In genomic region chr1:42145190-42145716, GRCh38 we compare ENCODE assay signal across 17 cellular contexts. TPM values are rescaled to one million over a fixed set of nuclear protein-coding genes. Genes with fewer than 3 reads are reported as not detected.
DNase-seq lines count a peak whose midpoint lies in the region; ATAC-seq and TF ChIP-seq lines count a peak whose summit lies in the region.
"Had no signal": no experiment of that assay in that cellular context is flagged by ENCODE, and none has a peak within 500 bp of the region (broad histone marks: within the 10 kb centered on the region; RNA-seq: fewer than 3 reads in every experiment).

No MANE protein-coding gene starts in this region.

- TF ChIP-seq CTCF in stomach (IDR thresholded peaks at IDR 0.05), result no peak

- H3K4me1 Mint-ChIP-seq in T-cell, result peaks cover 6 to 8% (median 6%) of the 10 kb centered on the region in 3 donors
- H3K4me1 Mint-ChIP-seq in activated CD8-positive, alpha-beta T cell treated with anti-CD3 and anti-CD28 coated beads, Interleukin-2, amount 10 ng/mL, durations not matched to agents 7 days and 5 days (ENCODE audit: low read depth), result peaks cover 6% of the 10 kb centered on the region

- H3K27ac Mint-ChIP-seq in T-cell, result no peak overlapping the region
- H3K27ac Mint-ChIP-seq in activated CD8-positive, alpha-beta T cell treated with anti-CD3 and anti-CD28 coated beads, Interleukin-2, amount 10 ng/mL, durations not matched to agents 7 days and 5 days, result no peak overlapping the region

- H3K9me3 Mint-ChIP-seq in T-cell, result no peaks in the 10 kb centered on the region
- no peaks in the 10 kb centered on the region for H3K9me3 Mint-ChIP-seq in activated CD8-positive, alpha-beta T cell treated with anti-CD3 and anti-CD28 coated beads, Interleukin-2, amount 10 ng/mL, durations not matched to agents 7 days and 5 days (ENCODE audit: insufficient read depth)

- H3K4me1 ChIP-seq in stomach, result peaks cover 0 to 5% (median 0%) of the 10 kb centered on the region in 4 donors
- H3K4me1 ChIP-seq: A549, Peyer's patch had no signal

- POLR2A ChIA-PET in T-cell (lab: Charles Lee), result no interaction called here
- POLR2A ChIA-PET in activated CD8-positive, alpha-beta T cell treated with anti-CD3 and anti-CD28 coated beads, Interleukin-2, amount 10 ng/mL, durations not matched to agents 7 days and 5 days (lab: Charles Lee), result no interaction called here

- H3K9me3 ChIP-seq in stomach, result no peaks in the 10 kb centered on the region
- H3K9me3 ChIP-seq: A549, Peyer's patch had no signal

- TF ChIP-seq EP300 in stomach (IDR thresholded peaks at IDR 0.05), result no peak

- no peak for TF ChIP-seq POLR2A in stomach (IDR thresholded peaks at IDR 0.05)

- peaks cover 0 to 77% (median 23%) of the 10 kb centered on the region in 3 donors for H3K27me3 ChIP-seq in stomach
- H3K27me3 ChIP-seq: Peyer's patch had no signal

- no peaks in the 10 kb centered on the region for H3K36me3 Mint-ChIP-seq in T-cell
- no peaks in the 10 kb centered on the region for H3K36me3 Mint-ChIP-seq in activated CD8-positive, alpha-beta T cell treated with anti-CD3 and anti-CD28 coated beads, Interleukin-2, amount 10 ng/mL, durations not matched to agents 7 days and 5 days (ENCODE audit: low read depth)

- no peak overlapping the region for H3K4me3 ChIP-seq in stomach
- H3K4me3 ChIP-seq: A549, GM12878, K562, Peyer's patch had no signal

- H3K27me3 Mint-ChIP-seq in T-cell, result peaks cover 9 to 29% of the 10 kb centered on the region in 2 donors
- peaks cover under 1% of the 10 kb centered on the region for H3K27me3 Mint-ChIP-seq in activated CD8-positive, alpha-beta T cell treated with anti-CD3 and anti-CD28 coated beads, Interleukin-2, amount 10 ng/mL, durations not matched to agents 7 days and 5 days (ENCODE audit: low read depth)

- peak; percentile 51 for DNase-seq in GDM1 (lab: John Stamatoyannopoulos, UW)
- peak; percentile 62 for DNase-seq in MV-4-11 (lab: John Stamatoyannopoulos, UW)
- peak; percentile 37 for DNase-seq in ecto neural progenitor cell (ENCODE audit: low spot score)
- DNase-seq in stomach, result peak; percentile 23
- DNase-seq in T-cell, result no peak
- no peak for DNase-seq in activated CD8-positive, alpha-beta T cell treated with anti-CD3 and anti-CD28 coated beads, Interleukin-2, amount 10 ng/mL, durations not matched to agents 7 days and 5 days
- DNase-seq: DMS53, GOT3, NCI-H1930, NCI-H510A, Peyer's patch, SHP77 had no signal

- ATAC-seq in T-cell (replicated peaks in 1 of 4), result no peak
- no peak for ATAC-seq in GM21825 (IDR thresholded peaks at IDR 0.05; ENCODE audit: unreplicated experiment)
- no peak for ATAC-seq in activated CD8-positive, alpha-beta T cell treated with anti-CD3 and anti-CD28 coated beads, Interleukin-2, amount 10 ng/mL, durations not matched to agents 7 days and 5 days
- ATAC-seq: A549, GM12878, K562 had no signal

- intact Hi-C loops in stomach (cut with DNase I; ENCODE audit: low total_unique reads), result loop anchor here (10.0 kb wide), 1 partner anchor 600 kb away; the partner anchor contains the start of gene CLDN19

- CTCF ChIA-PET in T-cell (lab: Charles Lee), result no interaction called here
- CTCF ChIA-PET in activated CD8-positive, alpha-beta T cell treated with anti-CD3 and anti-CD28 coated beads, Interleukin-2, amount 10 ng/mL, durations not matched to agents 7 days and 5 days (lab: Charles Lee), result no interaction called here

- H3K36me3 ChIP-seq in stomach, result no peaks in the 10 kb centered on the region
- H3K36me3 ChIP-seq: Peyer's patch had no signal

- no peak overlapping the region for H3K27ac ChIP-seq in stomach
- H3K27ac ChIP-seq: A549, Peyer's patch had no signal

- WGBS in stomach, 5 donors, result 49 to 73% (median 68%) methylated on average over 7 to 12 of the region's 12 CpGs

- H3K4me3 Mint-ChIP-seq in T-cell, result no peak overlapping the region
- no peak overlapping the region for H3K4me3 Mint-ChIP-seq in activated CD8-positive, alpha-beta T cell treated with anti-CD3 and anti-CD28 coated beads, Interleukin-2, amount 10 ng/mL, durations not matched to agents 7 days and 5 days

RNA-seq across cellular contexts. Expression of gene GUCA2B, which starts 8.0 kb away (rescaled TPM):
- total RNA-seq in stomach, result 1 to 10 TPM in 1 of 5 donors, not detected in 4; 4.6 TPM
- polyA plus RNA-seq in stomach, result 10 to 100 TPM in 1 of 3 donors, 1 to 10 TPM in 2; 2.2 to 13.1 (median 4.9) TPM
- not detected for total RNA-seq in T-cell
- not detected for total RNA-seq in activated CD8-positive, alpha-beta T cell treated with anti-CD3 and anti-CD28 coated beads, Interleukin-2, amount 10 ng/mL, durations not matched to agents 7 days and 5 days
- total RNA-seq: GM12878, K562, M059J had no signal
- polyA plus RNA-seq: GM12878, K562 had no signal

RNA-seq across cellular contexts. Expression of gene GUCA2A, which starts 19.3 kb away (rescaled TPM):
- total RNA-seq in stomach (1 to 10 TPM in 2 of 5 donors, not detected in 3; 1.8 to 3.1 TPM), T-cell (not detected)
- polyA plus RNA-seq in stomach, result not detected
- not detected for total RNA-seq in activated CD8-positive, alpha-beta T cell treated with anti-CD3 and anti-CD28 coated beads, Interleukin-2, amount 10 ng/mL, durations not matched to agents 7 days and 5 days
- total RNA-seq: GM12878, K562, M059J had no signal
- polyA plus RNA-seq: A549, GM12878, K562 had no signal

Comparison
In these comparisons a context has a peak if more than half of its experiments do, and no peak if none do; other contexts are left out.
1. DNase-seq: peak in GDM1 (single experiment), MV-4-11 (single experiment), ecto neural progenitor cell (single experiment) and stomach (single experiment); none in T-cell (0 of 34) and activated CD8-positive, alpha-beta T cell treated with anti-CD3 and anti-CD28 coated beads, Interleukin-2, amount 10 ng/mL, durations not matched to agents 7 days and 5 days (single experiment).